ENCODE assay signal across 8 cellular contexts in the genomic region with DNA sequence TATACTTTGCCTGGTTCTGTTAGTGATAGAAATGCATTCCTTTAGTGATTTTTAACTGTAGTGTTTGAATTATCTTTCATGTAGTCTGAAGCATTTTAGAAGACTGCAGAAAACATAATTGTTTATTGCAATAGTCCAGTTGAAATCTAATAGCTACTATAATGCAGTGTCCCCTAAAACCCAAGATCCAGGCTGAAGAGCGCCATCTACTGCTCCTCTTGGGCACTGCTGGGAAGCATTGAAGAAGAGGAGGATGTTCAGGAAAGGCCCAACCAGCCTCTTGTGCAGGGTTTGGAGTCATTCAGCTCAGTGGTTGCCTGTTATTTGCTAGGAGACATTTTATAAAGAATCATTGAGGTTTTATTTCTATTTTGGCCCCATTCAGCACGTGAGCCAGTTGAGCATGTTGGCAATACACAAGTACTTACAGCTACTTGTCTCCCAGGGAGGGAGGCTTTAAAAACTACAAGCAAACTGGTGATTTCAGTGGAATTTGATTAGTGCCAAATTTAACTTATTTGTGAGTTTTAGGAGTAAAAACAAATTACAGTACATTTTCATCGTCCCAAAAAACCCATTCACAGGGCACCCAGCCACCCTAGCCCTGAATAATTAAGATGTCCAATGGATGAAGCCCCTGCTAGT.
DNase-seq lines count a peak whose midpoint lies in the region; ATAC-seq lines count a peak whose summit lies in the region.

No MANE protein-coding gene starts in this region.

- DNase-seq in NCI-H524 (lab: John Stamatoyannopoulos, UW) (peak; percentile 80 to 81), NCI-H524 treated with DMSO at 0.1 percent for 48 hours (lab: John Stamatoyannopoulos, UW) (no peak), NCI-H2029 treated with DMSO at 0.1 percent for 48 hours (lab: John Stamatoyannopoulos, UW) (peak; percentile 11), cerebellar cortex (ENCODE audit: low spot score) (peak; percentile 86), left colon (peak; percentile 51 to 80)
- peak; percentile 48 to 56 for DNase-seq in stimulated activated CD4-positive, alpha-beta T cell treated with anti-CD3 and anti-CD28 coated beads, Interleukin-4, amount 100 ng/mL, for 4 hours

- intact Hi-C loops in left colon (cut with DNase I, micrococcal nuclease) = no loop called here

- ATAC-seq in activated CD4-positive, CD25-positive, alpha-beta regulatory T cell treated with anti-CD3 and anti-CD28 coated beads, Interleukin-2, amount 50 U/mL, for 24 hours = peak; percentile 60 to 63
- peak; percentile 51 for ATAC-seq in left colon
- no peak for ATAC-seq in HG03571 (IDR thresholded peaks at IDR 0.05; ENCODE audit: unreplicated experiment)
